Comparison of ENCODE assay signal across 9 cellular contexts in genomic region chr1:32869844-32870614, GRCh38. TPM values are rescaled to one million over a fixed set of nuclear protein-coding genes. Genes with fewer than 3 reads are reported as not detected.
A peak's percentile ranks its signal among the peaks of the same experiment; 100 is the strongest.
DNase-seq lines count a peak whose midpoint lies in the region; TF ChIP-seq lines count a peak whose summit lies in the region.
"Had no signal": no experiment of that assay in that cellular context is flagged by ENCODE, and none has a peak within 500 bp of the region (broad histone marks: within the 10 kb centered on the region; RNA-seq: fewer than 3 reads in every experiment).

No MANE protein-coding gene starts in this region.

- no peaks in the 10 kb centered on the region for H3K9me3 Mint-ChIP-seq in HFFc6
- no peaks in the 10 kb centered on the region for H3K9me3 Mint-ChIP-seq in chondrocyte (ENCODE audit: low read depth)
- no peaks in the 10 kb centered on the region for H3K9me3 Mint-ChIP-seq in osteocyte (ENCODE audit: unreplicated experiment)

- DNase-seq in HFFc6 (no peak), chondrocyte (ENCODE audit: low spot score) (no peak), osteocyte (ENCODE audit: extremely low spot score, unreplicated experiment) (no peak), GM13976 (ENCODE audit: low spot score) (no peak), NCI-H2029 treated with DMSO at 0.1 percent for 48 hours (lab: John Stamatoyannopoulos, UW) (no peak), mucosa of gallbladder (ENCODE audit: low spot score) (no peak)
- DNase-seq: KG1 had no signal

- H3K36me3 Mint-ChIP-seq in HFFc6 (ENCODE audit: low read depth) (no peaks in the 10 kb centered on the region), chondrocyte (ENCODE audit: low read depth) (no peaks in the 10 kb centered on the region), osteocyte (ENCODE audit: unreplicated experiment) (peaks cover 3% of the 10 kb centered on the region)

- H3K27me3 Mint-ChIP-seq in HFFc6 (ENCODE audit: insufficient read depth), result peaks cover 17% of the 10 kb centered on the region
- H3K27me3 Mint-ChIP-seq in chondrocyte (ENCODE audit: low read depth), result no peaks in the 10 kb centered on the region
- no peaks in the 10 kb centered on the region for H3K27me3 Mint-ChIP-seq in osteocyte (ENCODE audit: unreplicated experiment)

- TF ChIP-seq CTCF in HFFc6 (IDR thresholded peaks at IDR 0.05) (no peak), chondrocyte (IDR thresholded peaks at IDR 0.05) (no peak), osteocyte (IDR thresholded peaks at IDR 0.05) (no peak), GM13976 (IDR thresholded peaks at IDR 0.05; ENCODE audit: borderline replicate concordance, control extremely low read depth, extremely low read depth, insufficient read depth, missing control alignments) (no peak)

- H3K4me3 Mint-ChIP-seq in HFFc6 (peak overlapping the region; percentile 58), chondrocyte (ENCODE audit: unreplicated experiment) (peak overlapping the region; percentile 69), osteocyte (ENCODE audit: unreplicated experiment) (peak overlapping the region; percentile 67)

- in situ Hi-C loops in GM13976 (cut with MboI; ENCODE audit: low sequenced_read_pairs, unreplicated experiment), result no loop called here

- H3K27ac Mint-ChIP-seq in HFFc6, result no peak overlapping the region
- H3K27ac Mint-ChIP-seq in chondrocyte (ENCODE audit: unreplicated experiment), result peak overlapping the region; percentile 49
- H3K27ac Mint-ChIP-seq in osteocyte (ENCODE audit: unreplicated experiment), result no peak overlapping the region

- H3K4me1 Mint-ChIP-seq in HFFc6 (ENCODE audit: low read depth), result peaks cover 18% of the 10 kb centered on the region
- peaks cover 23% of the 10 kb centered on the region for H3K4me1 Mint-ChIP-seq in chondrocyte (ENCODE audit: low read depth)
- H3K4me1 Mint-ChIP-seq in osteocyte (ENCODE audit: unreplicated experiment), result peaks cover 27% of the 10 kb centered on the region

RNA-seq across cellular contexts. Expression of gene FNDC5, which starts 0.7 kb away (rescaled TPM):
- total RNA-seq in HFFc6 (2021; fragmentation: NEBNext Ultra II Directional; extraction: Animal tissue kit (Norgen Biotek cat#: 25700)), result under 1 TPM; 0.28 to 0.90 (median 0.58) TPM
- 2.6 to 4.6 TPM (median 4.0 TPM) in 3 replicates for total RNA-seq in chondrocyte
- total RNA-seq in osteocyte, result 2.0 and 3.2 TPM in 2 replicates
- 8.4 TPM for total RNA-seq in mucosa of gallbladder

RNA-seq across cellular contexts. Expression of gene HPCA, which starts 16.3 kb away (rescaled TPM):
- under 1 TPM in 1 of 6 experiments, not detected in 5; 0.23 TPM for total RNA-seq in HFFc6 (2021; fragmentation: NEBNext Ultra II Directional; extraction: Animal tissue kit (Norgen Biotek cat#: 25700))
- total RNA-seq in chondrocyte (0.54 TPM in 1 of 3 replicates, not detected in the others), osteocyte (not detected in 2 replicates), mucosa of gallbladder (1.8 TPM)
- total RNA-seq: kidney epithelial cell, thyroid gland had no signal

RNA-seq across cellular contexts. Expression of gene TMEM54, which starts 31.2 kb away (rescaled TPM):
- 10 to 100 TPM; 23.4 to 31.4 (median 25.8) TPM for total RNA-seq in HFFc6 (2021; fragmentation: NEBNext Ultra II Directional; extraction: Animal tissue kit (Norgen Biotek cat#: 25700))
- total RNA-seq in chondrocyte (14.6 to 23.7 TPM (median 21.1 TPM) in 3 replicates), osteocyte (7.3 and 9.8 TPM in 2 replicates), mucosa of gallbladder (372 TPM)

RNA-seq across cellular contexts. Expression of gene S100PBP, which starts 52.6 kb away (rescaled TPM):
- 10 to 100 TPM; 20.0 to 24.9 (median 21.6) TPM for total RNA-seq in HFFc6 (2021; fragmentation: NEBNext Ultra II Directional; extraction: Animal tissue kit (Norgen Biotek cat#: 25700))
- total RNA-seq in chondrocyte, result 39.6 to 55.8 TPM (median 40.5 TPM) in 3 replicates
- 49.8 and 54.4 TPM in 2 replicates for total RNA-seq in osteocyte
- total RNA-seq in mucosa of gallbladder, result 26.9 TPM

RNA-seq across cellular contexts. Expression of gene YARS1, which starts 52.9 kb away (rescaled TPM):
- total RNA-seq in HFFc6 (2021; fragmentation: NEBNext Ultra II Directional; extraction: Animal tissue kit (Norgen Biotek cat#: 25700)), result 100 to 1,000 TPM in 4 of 6 experiments, 10 to 100 TPM in 2; 92.5 to 122 (median 107) TPM
- total RNA-seq in chondrocyte, result 52.2 to 160 TPM (median 147 TPM) in 3 replicates
- total RNA-seq in osteocyte, result 177 and 191 TPM in 2 replicates
- 28.5 TPM for total RNA-seq in mucosa of gallbladder

Comparison
In these comparisons a context has a peak if more than half of its experiments do, and no peak if none do; other contexts are left out.
1. RNA of gene TMEM54, which starts 31.2 kb away (total RNA-seq): 372 TPM in mucosa of gallbladder (single experiment); 23.4 to 31.4 TPM in HFFc6, 14.6 to 23.7 TPM in chondrocyte and 7.3 to 9.8 TPM in osteocyte; every median in the first group is over 10 times any median in the second.
2. Peak in every context shown above with its lines, with median percentiles within 50 percentile points of each other: H3K4me3 Mint-ChIP-seq.